Comparison of ENCODE assay signal across 9 cellular contexts in the genomic region with DNA sequence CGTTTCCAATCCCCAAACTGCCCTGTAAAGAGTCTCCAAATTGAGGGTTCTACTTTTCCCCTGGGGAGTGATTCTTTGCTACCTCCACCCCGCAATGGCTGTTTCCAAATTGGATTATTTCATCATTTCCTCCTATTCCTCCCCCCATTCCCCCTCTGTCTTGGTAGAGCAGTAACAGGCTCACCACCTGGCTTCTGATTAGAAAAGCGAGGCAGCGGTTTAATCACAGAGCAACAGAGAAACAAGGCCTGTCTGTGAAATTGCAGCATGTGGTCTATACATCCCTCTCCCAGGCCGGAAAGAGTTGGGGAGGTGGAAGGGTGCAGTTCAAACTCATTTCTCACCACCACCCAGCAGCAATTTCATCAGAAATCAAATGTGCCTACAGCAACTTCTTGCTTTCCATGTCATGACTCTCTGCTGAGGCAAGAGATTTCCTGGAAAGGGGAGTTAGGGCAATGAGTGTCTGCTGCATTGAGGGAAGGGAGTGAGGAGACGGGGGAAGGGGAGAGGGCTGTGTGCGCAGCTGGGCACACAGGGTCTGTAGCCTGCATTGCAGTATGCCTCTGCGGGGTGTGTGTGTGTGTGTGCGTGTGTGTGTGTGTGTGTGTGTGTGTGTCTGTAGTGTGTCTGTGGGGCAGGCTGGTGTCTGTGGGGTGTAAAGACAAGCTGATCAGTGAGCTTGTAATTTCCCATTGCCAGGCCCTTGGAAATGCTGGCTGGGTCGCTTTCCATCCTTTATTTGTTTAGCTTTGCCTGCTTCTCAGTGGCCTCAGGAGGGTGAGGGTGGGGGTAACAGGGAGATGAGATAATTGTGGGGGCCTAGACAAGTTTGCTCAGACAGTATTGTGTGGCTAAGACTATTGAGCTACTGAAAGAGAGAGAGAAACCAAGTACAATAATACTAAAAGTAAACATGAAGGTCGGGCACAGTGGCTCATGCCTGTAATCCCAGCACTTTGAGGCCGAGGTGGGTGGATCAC. TPM values are rescaled to one million over a fixed set of nuclear protein-coding genes. Genes with fewer than 3 reads are reported as not detected.
DNase-seq lines count a peak whose midpoint lies in the region; ATAC-seq and TF ChIP-seq lines count a peak whose summit lies in the region.
"Had no signal": no experiment of that assay in that cellular context is flagged by ENCODE, and none has a peak within 500 bp of the region (broad histone marks: within the 10 kb centered on the region; RNA-seq: fewer than 3 reads in every experiment).

No MANE protein-coding gene starts in this region.

- ATAC-seq in GM19463 (IDR thresholded peaks at IDR 0.05; ENCODE audit: unreplicated experiment) (no peak), GM21723 (IDR thresholded peaks at IDR 0.05; ENCODE audit: unreplicated experiment) (no peak), GM19452 (IDR thresholded peaks at IDR 0.05; ENCODE audit: unreplicated experiment) (no peak)

- peak overlapping the region; percentile 52 to 95 (median 90) for H3K4me2 ChIP-seq in BLaER1 treated with 17β-estradiol and CSF1 and Interleukin-3, amounts not matched to agents 10 nM and 100 nM

- TF ChIP-seq CTCF in fibroblast of villous mesenchyme (IDR thresholded peaks at IDR 0.05; ENCODE audit: insufficient read depth, low read depth, low read length) = no peak

- DNase-seq in NAMALWA (ENCODE audit: low spot score) = peak; percentile 64
- peak; percentile 75 for DNase-seq in SK-N-DZ (ENCODE audit: low spot score)
- DNase-seq in fibroblast of villous mesenchyme (ENCODE audit: low read depth) = peak; percentile 62
- no peak for DNase-seq in G401 (ENCODE audit: low spot score)

- no peaks in the 10 kb centered on the region for H3K36me3 ChIP-seq in BLaER1 treated with 17β-estradiol and CSF1 and Interleukin-3, amounts not matched to agents 10 nM and 100 nM

- H4K20me1 ChIP-seq in BLaER1 treated with 17β-estradiol and CSF1 and Interleukin-3, amounts not matched to agents 10 nM and 100 nM = no peaks in the 10 kb centered on the region

- H3K4me3 ChIP-seq in BLaER1 treated with 17β-estradiol and CSF1 and Interleukin-3, amounts not matched to agents 10 nM and 100 nM = peak overlapping the region in 7 of 10 experiments; percentile 19 to 54 (median 35); a peak in 11 of 20 replicates
- H3K4me3 ChIP-seq in fibroblast of villous mesenchyme (ENCODE audit: low read depth, low read length) = no peak overlapping the region

- H3K4me1 ChIP-seq in BLaER1 treated with 17β-estradiol and CSF1 and Interleukin-3, amounts not matched to agents 10 nM and 100 nM = peaks cover 59 to 100% (median 91%) of the 10 kb centered on the region in 10 experiments

- no peaks in the 10 kb centered on the region for H3K27me3 ChIP-seq in BLaER1 treated with 17β-estradiol and CSF1 and Interleukin-3, amounts not matched to agents 10 nM and 100 nM

- in situ Hi-C loops in G401 (cut with HindIII; ENCODE audit: low sequenced_read_pairs) = no loop called here

- H3K9me3 ChIP-seq in BLaER1 treated with 17β-estradiol and CSF1 and Interleukin-3, amounts not matched to agents 10 nM and 100 nM (replicated peaks in 1 of 11) = peaks cover 0 to 11% (median 8%) of the 10 kb centered on the region in 11 experiments; a peak in 11 of 22 replicates

- peak overlapping the region; percentile 21 to 99 (median 95); a peak in 21 of 22 replicates for H3K27ac ChIP-seq in BLaER1 treated with 17β-estradiol and CSF1 and Interleukin-3, amounts not matched to agents 10 nM and 100 nM
- H3K27ac ChIP-seq: HL-60 had no signal

- peak overlapping the region in 10 of 11 experiments; percentile 48 to 91 (median 84); a peak in 20 of 22 replicates for H3K9ac ChIP-seq in BLaER1 treated with 17β-estradiol and CSF1 and Interleukin-3, amounts not matched to agents 10 nM and 100 nM

RNA-seq across cellular contexts. Expression of a gene that starts 13.5 kb away (rescaled TPM):
- polyA plus RNA-seq in SK-N-DZ (2014; cell fraction: cytosol; rRNA removed) = 208 and 228 TPM in 2 replicates
- polyA plus RNA-seq in SK-N-DZ (2014; cell fraction: nucleus; rRNA removed) = 86.9 and 130 TPM in 2 replicates
- total RNA-seq in fibroblast of villous mesenchyme = 15.5 and 18.4 TPM in 2 replicates
- 134 and 159 TPM in 2 replicates for total RNA-seq in G401 (2014; rRNA removed; shearing (Covaris generic))
